9 cellular contexts compared by ENCODE assay signal in the genomic region with DNA sequence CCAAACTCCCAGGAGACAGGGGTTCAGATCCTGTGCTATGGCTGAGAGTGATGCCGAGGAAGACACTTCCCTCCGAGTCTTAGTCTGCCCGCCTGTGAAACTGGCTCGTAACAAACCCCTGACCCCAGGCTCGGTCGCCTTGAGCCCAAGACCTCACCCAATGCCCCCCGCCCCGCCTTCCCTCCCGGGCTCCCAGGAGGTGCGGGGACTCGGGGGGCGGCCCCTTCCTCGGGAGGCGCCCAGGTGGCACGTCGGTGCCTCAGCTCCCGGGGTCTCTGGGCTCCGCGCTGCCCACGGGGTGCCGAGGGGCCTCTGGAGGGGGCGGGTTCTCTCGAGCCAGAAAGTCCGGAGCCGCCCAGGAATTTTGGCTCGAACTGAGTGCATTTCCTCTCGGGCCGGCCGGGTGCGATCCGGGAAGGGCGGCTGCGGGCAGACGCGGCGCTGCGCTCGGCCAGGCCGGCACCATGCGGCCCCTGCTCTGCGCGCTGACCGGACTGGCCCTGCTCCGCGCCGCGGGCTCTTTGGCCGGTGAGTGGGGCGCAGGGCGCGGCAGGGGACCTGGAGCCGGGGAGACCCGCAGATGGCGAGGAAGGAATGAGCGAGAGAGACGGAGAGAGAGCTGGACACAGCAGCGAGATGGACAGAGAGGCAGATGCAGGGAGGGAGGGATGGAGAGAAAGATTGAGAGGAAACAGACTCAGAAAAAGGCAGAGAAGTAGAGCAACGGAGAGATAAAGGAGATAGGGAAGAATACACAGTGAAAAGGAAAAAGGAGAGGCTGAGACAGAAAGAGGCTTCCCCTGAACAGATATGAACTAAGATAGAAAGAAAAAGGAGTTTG. TPM values are rescaled to one million over a fixed set of nuclear protein-coding genes. Genes with fewer than 3 reads are reported as not detected.
DNase-seq lines count a peak whose midpoint lies in the region; TF ChIP-seq lines count a peak whose summit lies in the region.
"Had no signal": no experiment of that assay in that cellular context is flagged by ENCODE, and none has a peak within 500 bp of the region (broad histone marks: within the 10 kb centered on the region; RNA-seq: fewer than 3 reads in every experiment).

A gene with protein sequence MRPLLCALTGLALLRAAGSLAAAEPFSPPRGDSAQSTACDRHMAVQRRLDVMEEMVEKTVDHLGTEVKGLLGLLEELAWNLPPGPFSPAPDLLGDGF (plus strand): TSS at position 432 of the 841 bp plus-strand sequence. CDS start 33 bp downstream, at position 465.

- DNase-seq in Peyer's patch (no peak), lower leg skin (ENCODE audit: low spot score in 2 of 2) (peak in 1 of 2 donors; percentile 89), suprapubic skin (ENCODE audit: low spot score in 2 of 2) (peak; percentile 82), NCI-H1105 (lab: John Stamatoyannopoulos, UW) (no peak), putamen (ENCODE audit: low spot score) (no peak), kidney glomerular epithelial cell (lab: John Stamatoyannopoulos, UW) (no peak)
- DNase-seq in effector CD8-positive, alpha-beta T cell (lab: John Stamatoyannopoulos, UW) = no peak
- DNase-seq: natural killer cell had no signal

- H3K9me3 ChIP-seq in Peyer's patch (no peaks in the 10 kb centered on the region), duodenal mucosa (ENCODE audit: control insufficient read depth in 1 of 2, low read length in 2 of 2) (no peaks in the 10 kb centered on the region), suprapubic skin (no peaks in the 10 kb centered on the region)

- H3K27ac ChIP-seq in Peyer's patch = peak within 1 kb of the TSS; percentile 20 to 55 (median 48)
- H3K27ac ChIP-seq in duodenal mucosa (ENCODE audit: low read depth, low read length) = no peak within 1 kb of the TSS
- peak within 1 kb of the TSS; percentile 85 for H3K27ac ChIP-seq in suprapubic skin

- WGBS in lower leg skin, 2 donors = 2 to 5% methylated on average over 31 to 47 of the region's 58 CpGs
- WGBS in suprapubic skin = 12% methylated on average over 27 of the region's 58 CpGs

- H3K27me3 ChIP-seq in Peyer's patch (peaks cover 0 to 9% of the 10 kb centered on the region in 2 donors), duodenal mucosa (ENCODE audit: control insufficient read depth in 1 of 2, insufficient read depth in 2 of 2, low read length in 2 of 2) (peaks cover 5 to 12% of the 10 kb centered on the region in 2 donors), suprapubic skin (peaks cover 5% of the 10 kb centered on the region)

- TF ChIP-seq EP300 in suprapubic skin (IDR thresholded peaks at IDR 0.05) = no peak

- TF ChIP-seq POLR2A in Peyer's patch (IDR thresholded peaks at IDR 0.05) (no peak), lower leg skin (IDR thresholded peaks at IDR 0.05) (no peak), suprapubic skin (IDR thresholded peaks at IDR 0.05) (peak in 1 of 2 donors; percentile 65)

- TF ChIP-seq CTCF in Peyer's patch (IDR thresholded peaks at IDR 0.05) (no peak), lower leg skin (IDR thresholded peaks at IDR 0.05) (no peak), suprapubic skin (IDR thresholded peaks at IDR 0.05) (no peak)

- H3K9ac ChIP-seq in duodenal mucosa (ENCODE audit: low read depth in 1 of 2, low read length in 2 of 2) = no peak within 1 kb of the TSS

- intact Hi-C loops in lower leg skin (cut with DNase I; ENCODE audit: low total_unique reads) = no loop called here

- H3K4me3 ChIP-seq in Peyer's patch (peak within 1 kb of the TSS; percentile 22 to 48 (median 37)), duodenal mucosa (ENCODE audit: low read depth in 1 of 2, low read length in 2 of 2) (peak within 1 kb of the TSS; percentile 29 to 45), lower leg skin (ENCODE audit: low read depth, poor library complexity, severe bottlenecking) (peak within 1 kb of the TSS; percentile 45), suprapubic skin (peak within 1 kb of the TSS; percentile 52)

- H3K4me1 ChIP-seq in Peyer's patch (no peaks in the 10 kb centered on the region), duodenal mucosa (ENCODE audit: control insufficient read depth in 1 of 2, insufficient read depth in 2 of 2, low read length in 2 of 2) (no peaks in the 10 kb centered on the region), suprapubic skin (peaks cover 53% of the 10 kb centered on the region)

- H3K36me3 ChIP-seq in Peyer's patch = no peaks in the 10 kb centered on the region
- H3K36me3 ChIP-seq in duodenal mucosa (ENCODE audit: control insufficient read depth in 1 of 2, insufficient read depth in 2 of 2, low read length in 2 of 2) = no peaks in the 10 kb centered on the region
- no peaks in the 10 kb centered on the region for H3K36me3 ChIP-seq in suprapubic skin

RNA-seq across cellular contexts. Expression of the gene that starts here (rescaled TPM):
- total RNA-seq in Peyer's patch (10 to 100 TPM in 2 of 4 donors, 1 to 10 TPM in 2; 4.0 to 12.4 (median 8.9) TPM), lower leg skin (10 to 100 TPM in 1 of 4 donors, 1 to 10 TPM in 3; 1.3 to 17.4 (median 8.5) TPM), suprapubic skin (10 to 100 TPM in 2 of 4 donors, 1 to 10 TPM in 2; 5.6 to 18.5 (median 9.2) TPM)
- total RNA-seq: natural killer cell had no signal

Comparison
In these comparisons a context has a peak if more than half of its experiments do, and no peak if none do; other contexts are left out.
1. DNase-seq: peak in suprapubic skin (2 of 2); none in Peyer's patch (0 of 3), effector CD8-positive, alpha-beta T cell (single experiment), NCI-H1105 (single experiment), putamen (single experiment) and kidney glomerular epithelial cell (single experiment).
2. Peak in every context shown above with its lines, with median percentiles within 50 percentile points of each other: H3K4me3 ChIP-seq.